In genomic region chr20:19981091-19981490, GRCh38 we compare ENCODE assay signal across 11 cellular contexts. TPM values are rescaled to one million over a fixed set of nuclear protein-coding genes. Genes with fewer than 3 reads are reported as not detected.
DNase-seq lines count a peak whose midpoint lies in the region; ATAC-seq, FAIRE-seq and TF ChIP-seq lines count a peak whose summit lies in the region.
"Had no signal": no experiment of that assay in that cellular context is flagged by ENCODE, and none has a peak within 500 bp of the region (broad histone marks: within the 10 kb centered on the region; RNA-seq: fewer than 3 reads in every experiment).

No MANE protein-coding gene starts in this region.

- H4K5ac ChIP-seq in mesendoderm (ENCODE audit: low read length) = no peak overlapping the region

- H3K4me2 ChIP-seq in A549 (peak overlapping the region; percentile 36), mesendoderm (ENCODE audit: low read length) (no peak overlapping the region)

- no peaks in the 10 kb centered on the region for H3K9me3 ChIP-seq in A549

- H3K27ac ChIP-seq in A549 = peak overlapping the region; percentile 5 to 64; a peak in 3 of 6 replicates
- peak overlapping the region; percentile 23 for H3K27ac ChIP-seq in cingulate gyrus (ENCODE audit: low read depth, low read length)
- no peak overlapping the region for H3K27ac ChIP-seq in mesendoderm (ENCODE audit: low read depth, low read length)

- ATAC-seq in A549 = no peak
- no peak for ATAC-seq in GM18511 (IDR thresholded peaks at IDR 0.05; ENCODE audit: unreplicated experiment)
- no peak for ATAC-seq in GM18502 (IDR thresholded peaks at IDR 0.05; ENCODE audit: poor library complexity, unreplicated experiment)
- ATAC-seq in GM18909 (IDR thresholded peaks at IDR 0.05; ENCODE audit: poor library complexity, unreplicated experiment) = no peak

- peak in 1 of 2 experiments; percentile 29 for DNase-seq in A549 (ENCODE audit: low read depth in 1 of 2, low spot score in 1 of 2)
- DNase-seq in LoVo (ENCODE audit: low spot score) = peak; percentile 60
- DNase-seq in mesendoderm = peak; percentile 57
- no peak for DNase-seq in T-helper 2 cell
- DNase-seq: activated effector memory CD4-positive, alpha-beta T cell treated with anti-CD3 and anti-CD28 coated beads, Interleukin-2, amount 50 U/mL, for 16 hours had no signal

- no peak overlapping the region for H3K18ac ChIP-seq in mesendoderm (ENCODE audit: low read length)

- no peak overlapping the region for H2BK120ac ChIP-seq in mesendoderm (ENCODE audit: low read depth, low read length)

- no peak overlapping the region for H3K4me3 ChIP-seq in A549
- H3K4me3 ChIP-seq in mesendoderm (ENCODE audit: low read length) = no peak overlapping the region
- H3K4me3 ChIP-seq: skin epidermis had no signal

- H3K4ac ChIP-seq in mesendoderm (ENCODE audit: low read depth, low read length) = no peak overlapping the region

- no peak overlapping the region for H4K8ac ChIP-seq in mesendoderm (ENCODE audit: low read depth, low read length)

- H3K23ac ChIP-seq in mesendoderm (ENCODE audit: low read length) = no peak overlapping the region

- TF ChIP-seq EP300 in A549 (IDR thresholded peaks at IDR 0.05) = no peak

- 79% methylated on average over 7 of the region's 7 CpGs for WGBS in A549 (ENCODE audit: missing lambda C conversion rate)
- WGBS in mesendoderm (ENCODE audit: extremely low coverage, insufficient coverage, low lambda C conversion rate) = no CpG with 5 or more reads among the region's 7 CpGs

- no peaks in the 10 kb centered on the region for H3K79me2 ChIP-seq in mesendoderm (ENCODE audit: control insufficient read depth, insufficient read depth, low read length)

- no peak overlapping the region for H3K56ac ChIP-seq in mesendoderm (ENCODE audit: low read length)

- H3K27me3 ChIP-seq in mesendoderm (ENCODE audit: insufficient read depth, low read length, poor library complexity) = no peaks in the 10 kb centered on the region

- no peak overlapping the region for H2BK5ac ChIP-seq in mesendoderm (ENCODE audit: low read length)

- no peak for TF ChIP-seq RAD21 in A549 (conservative IDR thresholded peaks at IDR 0.05 in 1 of 2, IDR thresholded peaks at IDR 0.05 in 1 of 2)

- CTCF ChIA-PET in A549 (lab: Yijun Ruan, JAX) = interaction anchor here (1.2 to 5.6 kb wide), 2 partner anchors 13 to 287 kb away, joined by 3 to 27 read pairs; no protein-coding TSS in a partner anchor

- no peak for TF ChIP-seq CTCF in A549 (IDR thresholded peaks at IDR 0.05)

- H3K9ac ChIP-seq in mesendoderm (ENCODE audit: low read length) = no peak overlapping the region

- no peak for FAIRE-seq in A549 (lab: Jason Lieb, UNC)
- FAIRE-seq: endometrium had no signal

- H3K79me1 ChIP-seq in mesendoderm (ENCODE audit: low read length) = no peaks in the 10 kb centered on the region

- H3K36me3 ChIP-seq in mesendoderm (ENCODE audit: control insufficient read depth, insufficient read depth, low read length) = no peaks in the 10 kb centered on the region

- POLR2A ChIA-PET in A549 (lab: Yijun Ruan, JAX) = no interaction called here

- H3K4me1 ChIP-seq in A549 (peaks cover 72% of the 10 kb centered on the region), mesendoderm (ENCODE audit: control insufficient read depth, low read depth, low read length) (no peaks in the 10 kb centered on the region)

- no peak overlapping the region for H2BK15ac ChIP-seq in mesendoderm (replicated peaks; ENCODE audit: low read depth)

- no peak overlapping the region for H2AK5ac ChIP-seq in mesendoderm (ENCODE audit: low read length)

- no peak for TF ChIP-seq POLR2A in A549 (IDR thresholded peaks at IDR 0.05; ENCODE audit: low read length)

TF ChIP-seq in A549, 52 proteins besides CTCF, POLR2A, EP300 and RAD21:
- no peak for TF ChIP-seq FOSL2 (IDR thresholded peaks at IDR 0.05)
- TF ChIP-seq FOSL2 (CRISPR knock-in tag; IDR thresholded peaks at IDR 0.05) = peak; percentile 75
- no peak for TF ChIP-seq HES2 (IDR thresholded peaks at IDR 0.05)

RNA-seq across cellular contexts. Expression of gene NAA20, which starts 36.1 kb away (rescaled TPM):
- polyA plus RNA-seq in A549 (2011; rRNA removed) = 154 and 219 TPM in 2 replicates
- polyA plus RNA-seq in A549 (2012; cell fraction: cytosol; rRNA removed) = 110 and 115 TPM in 2 replicates
- polyA plus RNA-seq in A549 (2012; cell fraction: nucleus; rRNA removed) = 44.7 and 53.1 TPM in 2 replicates
- 174 to 202 TPM (median 175 TPM) in 3 replicates for polyA plus RNA-seq in A549 (2017; fragmentation: RNase III; extraction: RNeasy Plus Mini Kit Qiagen cat#74134 plus additional on column Dnase treatment)
- polyA minus RNA-seq in A549 (2011; rRNA and poly(A)+ RNA removed) = 38.3 and 41.6 TPM in 2 replicates
- 58.4 TPM for polyA plus RNA-seq in mesendoderm (2013, experiment 1 of 2)
- 54.4 TPM for polyA plus RNA-seq in mesendoderm (2013, experiment 2 of 2)

Comparison
In these comparisons a context has a peak if more than half of its experiments do, and no peak if none do; other contexts are left out.
1. DNase-seq: peak in LoVo (single experiment) and mesendoderm (single experiment); none in T-helper 2 cell (0 of 5).